In genomic region chr1:43039228-43040055, GRCh38 we compare ENCODE assay signal across 1 cellular context.
TF ChIP-seq lines count a peak whose summit lies in the region.

No MANE protein-coding gene starts in this region.

TF ChIP-seq in HepG2, 621 proteins besides CTCF, POLR2A, EP300 and RAD21 (continued from another document and continues in another):
- TF ChIP-seq ZNF577 (CRISPR knock-in tag; IDR thresholded peaks at IDR 0.05; ENCODE audit: borderline replicate concordance, low read depth) (no peak), ATF4 (CRISPR knock-in tag; IDR thresholded peaks at IDR 0.05) (peak in 1 of 2 experiments; percentile 61; a peak in 2 of 4 replicates), ZNF672 (CRISPR knock-in tag; IDR thresholded peaks at IDR 0.05) (no peak), BORCS8-MEF2B (CRISPR knock-in tag; IDR thresholded peaks at IDR 0.05) (peak; percentile 83), ZNF776 (CRISPR knock-in tag; IDR thresholded peaks at IDR 0.05) (no peak), LCORL (IDR thresholded peaks at IDR 0.05) (0 out of 2 replicates have a peak, but pooled peaks have one; percentile 36), LCORL (CRISPR knock-in tag; IDR thresholded peaks at IDR 0.05) (peak; percentile 94), ZKSCAN5 (CRISPR knock-in tag; IDR thresholded peaks at IDR 0.05) (peak; percentile 95), TMF1 (CRISPR knock-in tag; IDR thresholded peaks at IDR 0.05; ENCODE audit: low read depth) (peak; percentile 75; the same call in 1 of the 2 replicates), HDAC2 (CRISPR knock-in tag; IDR thresholded peaks at IDR 0.05) (peak; percentile 98), ATF3 (CRISPR knock-in tag; IDR thresholded peaks at IDR 0.05) (peak; percentile 69), ARID4A (CRISPR knock-in tag; IDR thresholded peaks at IDR 0.05; ENCODE audit: borderline replicate concordance) (peak; percentile 61; the same call in 1 of the 2 replicates), ZNF644 (CRISPR knock-in tag; IDR thresholded peaks at IDR 0.05; ENCODE audit: low read depth) (peak; percentile 95), TOE1 (CRISPR knock-in tag; IDR thresholded peaks at IDR 0.05) (0 out of 2 replicates have a peak, but pooled peaks have one; percentile 25), RXRA (CRISPR knock-in tag; IDR thresholded peaks at IDR 0.05) (peak; percentile 91; the same call in 1 of the 2 replicates), ZNF441 (CRISPR knock-in tag; IDR thresholded peaks at IDR 0.05; ENCODE audit: borderline replicate concordance) (0 out of 2 replicates have a peak, but pooled peaks have one; percentile 79), ZFP91 (CRISPR knock-in tag; IDR thresholded peaks at IDR 0.05; ENCODE audit: borderline replicate concordance) (peak; percentile 70), ZNF264 (CRISPR knock-in tag; IDR thresholded peaks at IDR 0.05) (peak; percentile 42; the same call in 1 of the 2 replicates), NR2F2 (IDR thresholded peaks at IDR 0.05; ENCODE audit: borderline replicate concordance, low read depth) (peak; percentile 80; the same call in 1 of the 2 replicates), MIXL1 (CRISPR knock-in tag; IDR thresholded peaks at IDR 0.05) (peak; percentile 87), CBX5 (CRISPR knock-in tag; IDR thresholded peaks at IDR 0.05; ENCODE audit: borderline replicate concordance) (peak; percentile 89; the same call in 1 of the 2 replicates), STAT5B (CRISPR knock-in tag; IDR thresholded peaks at IDR 0.05) (no peak), BCL3 (CRISPR knock-in tag; IDR thresholded peaks at IDR 0.05) (peak; percentile 51; the same call in 1 of the 2 replicates), MZF1 (CRISPR knock-in tag; IDR thresholded peaks at IDR 0.05; ENCODE audit: borderline replicate concordance) (no peak), ZNF766 (CRISPR knock-in tag; IDR thresholded peaks at IDR 0.05; ENCODE audit: borderline replicate concordance) (0 out of 2 replicates have a peak, but pooled peaks have one; percentile 15), ZNF430 (CRISPR knock-in tag; IDR thresholded peaks at IDR 0.05) (peak; percentile 37; the same call in 1 of the 2 replicates), ZNF724P (CRISPR knock-in tag; IDR thresholded peaks at IDR 0.05; ENCODE audit: borderline replicate concordance) (peak; percentile 99), ZMAT3 (CRISPR knock-in tag; conservative IDR thresholded peaks at IDR 0.05) (0 out of 2 replicates have a peak, but pooled peaks have one; percentile 35), HMGXB3 (CRISPR knock-in tag; IDR thresholded peaks at IDR 0.05; ENCODE audit: borderline replicate concordance) (peak; percentile 84; the same call in 1 of the 2 replicates), DRAP1 (CRISPR knock-in tag; IDR thresholded peaks at IDR 0.05) (peak; percentile 73), ZNF691 (CRISPR knock-in tag; IDR thresholded peaks at IDR 0.05; ENCODE audit: borderline replicate concordance, low read depth) (peak; percentile 74; the same call in 1 of the 2 replicates), SIN3A (IDR thresholded peaks at IDR 0.05; ENCODE audit: borderline replicate concordance, low read depth, low read length) (peak; percentile 67; the same call in 1 of the 2 replicates), ZNF138 (CRISPR knock-in tag; IDR thresholded peaks at IDR 0.05; ENCODE audit: low read depth) (no peak), SKI (IDR thresholded peaks at IDR 0.05; ENCODE audit: partially characterized antibody) (peak; percentile 82)
- TF ChIP-seq, protein P1, sequence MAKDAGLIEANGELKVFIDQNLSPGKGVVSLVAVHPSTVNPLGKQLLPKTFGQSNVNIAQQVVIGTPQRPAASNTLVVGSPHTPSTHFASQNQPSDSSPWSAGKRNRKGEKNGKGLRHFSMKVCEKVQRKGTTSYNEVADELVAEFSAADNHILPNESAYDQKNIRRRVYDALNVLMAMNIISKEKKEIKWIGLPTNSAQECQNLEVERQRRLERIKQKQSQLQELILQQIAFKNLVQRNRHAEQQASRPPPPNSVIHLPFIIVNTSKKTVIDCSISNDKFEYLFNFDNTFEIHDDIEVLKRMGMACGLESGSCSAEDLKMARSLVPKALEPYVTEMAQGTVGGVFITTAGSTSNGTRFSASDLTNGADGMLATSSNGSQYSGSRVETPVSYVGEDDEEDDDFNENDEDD (CRISPR knock-in tag; IDR thresholded peaks at IDR 0.05; ENCODE audit: borderline replicate concordance), result peak; percentile 64; the same call in 1 of the 2 replicates
- TF ChIP-seq, protein P2, sequence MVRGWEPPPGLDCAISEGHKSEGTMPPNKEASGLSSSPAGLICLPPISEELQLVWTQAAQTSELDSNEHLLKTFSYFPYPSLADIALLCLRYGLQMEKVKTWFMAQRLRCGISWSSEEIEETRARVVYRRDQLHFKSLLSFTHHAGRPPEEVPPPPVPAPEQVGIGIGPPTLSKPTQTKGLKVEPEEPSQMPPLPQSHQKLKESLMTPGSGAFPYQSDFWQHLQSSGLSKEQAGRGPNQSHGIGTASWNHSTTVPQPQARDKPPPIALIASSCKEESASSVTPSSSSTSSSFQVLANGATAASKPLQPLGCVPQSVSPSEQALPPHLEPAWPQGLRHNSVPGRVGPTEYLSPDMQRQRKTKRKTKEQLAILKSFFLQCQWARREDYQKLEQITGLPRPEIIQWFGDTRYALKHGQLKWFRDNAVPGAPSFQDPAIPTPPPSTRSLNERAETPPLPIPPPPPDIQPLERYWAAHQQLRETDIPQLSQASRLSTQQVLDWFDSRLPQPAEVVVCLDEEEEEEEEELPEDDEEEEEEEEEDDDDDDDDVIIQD (CRISPR knock-in tag; IDR thresholded peaks at IDR 0.05; ENCODE audit: low read depth), result peak; percentile 88
- TF ChIP-seq, protein P3, sequence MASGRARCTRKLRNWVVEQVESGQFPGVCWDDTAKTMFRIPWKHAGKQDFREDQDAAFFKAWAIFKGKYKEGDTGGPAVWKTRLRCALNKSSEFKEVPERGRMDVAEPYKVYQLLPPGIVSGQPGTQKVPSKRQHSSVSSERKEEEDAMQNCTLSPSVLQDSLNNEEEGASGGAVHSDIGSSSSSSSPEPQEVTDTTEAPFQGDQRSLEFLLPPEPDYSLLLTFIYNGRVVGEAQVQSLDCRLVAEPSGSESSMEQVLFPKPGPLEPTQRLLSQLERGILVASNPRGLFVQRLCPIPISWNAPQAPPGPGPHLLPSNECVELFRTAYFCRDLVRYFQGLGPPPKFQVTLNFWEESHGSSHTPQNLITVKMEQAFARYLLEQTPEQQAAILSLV (CRISPR knock-in tag; IDR thresholded peaks at IDR 0.05; ENCODE audit: borderline replicate concordance), result peak; percentile 26; the same call in 1 of the 2 replicates
